In genomic region chr15:34789326-34789725, GRCh38 we compare ENCODE assay signal across 30 cellular contexts. TPM values are rescaled to one million over a fixed set of nuclear protein-coding genes. Genes with fewer than 3 reads are reported as not detected.
A peak's percentile ranks its signal among the peaks of the same experiment; 100 is the strongest.
DNase-seq lines count a peak whose midpoint lies in the region; ATAC-seq, FAIRE-seq and TF ChIP-seq lines count a peak whose summit lies in the region.
"Had no signal": no experiment of that assay in that cellular context is flagged by ENCODE, and none has a peak within 500 bp of the region (broad histone marks: within the 10 kb centered on the region; RNA-seq: fewer than 3 reads in every experiment).

No MANE protein-coding gene starts in this region.

- FAIRE-seq in bronchial epithelial cell (lab: Jason Lieb, UNC): peak; percentile 13
- FAIRE-seq: A204.1, GM19239, HepG2 had no signal

- in situ Hi-C loops in gastrocnemius medialis (cut with MboI; ENCODE audit: low sequenced_read_pairs in 4 of 4): no loop called here

- H3K27ac ChIP-seq in heart left ventricle: peak overlapping the region in 5 of 12 donors; percentile 6 to 90 (median 21)
- peak overlapping the region; percentile 25 for H3K27ac ChIP-seq in right cardiac atrium (ENCODE audit: low read length)
- no peak overlapping the region for H3K27ac ChIP-seq in PC-9
- no peak overlapping the region for H3K27ac ChIP-seq in gastrocnemius medialis
- H3K27ac ChIP-seq: BLaER1 had no signal

- H3K4me1 Mint-ChIP-seq in nephron: peaks cover 5% of the 10 kb centered on the region
- H3K4me1 Mint-ChIP-seq: CD4-positive, CD25-positive, alpha-beta regulatory T cell had no signal

- WGBS in heart left ventricle, 4 donors: 37 to 51% (median 49%) methylated on average over 7 of the region's 7 CpGs
- WGBS in right cardiac atrium: 51% methylated on average over 7 of the region's 7 CpGs

- no peak for DNase-seq in bronchial epithelial cell (ENCODE audit: low read depth)
- peak in 1 of 5 donors; percentile 45 for DNase-seq in heart left ventricle
- DNase-seq in right cardiac atrium: no peak
- no peak for DNase-seq in PC-9
- no peak for DNase-seq in NOMO-1 treated with dmso at 0.1 percent for 144 hours (lab: John Stamatoyannopoulos, UW; ENCODE audit: unreplicated experiment)
- DNase-seq in gastrocnemius medialis: no peak
- DNase-seq: CD4-positive, CD25-positive, alpha-beta regulatory T cell; DMS153; DND-41; Kasumi-1; MV-4-11; NCI-H1105; NCI-H1436 treated with DMSO at 0.1 percent for 48 hours; NCI-H187 treated with DMSO at 0.1 percent for 48 hours; NCI-H2171 treated with DMSO at 0.1 percent for 48 hours; NCI-H345; NCI-H510A treated with DMSO at 0.1 percent for 48 hours; RPMI8226; SHP77 treated with DMSO at 0.1 percent for 48 hours had no signal

- H3F3A ChIP-seq in PC-9 (ENCODE audit: insufficient read depth, low read depth): no peaks in the 10 kb centered on the region

- no peaks in the 10 kb centered on the region for H3K9me2 ChIP-seq in PC-9 (ENCODE audit: insufficient read depth)

- H4K20me1 ChIP-seq in PC-9 (ENCODE audit: insufficient read depth): no peaks in the 10 kb centered on the region
- H4K20me1 ChIP-seq: BLaER1 had no signal

- no peak overlapping the region for H3K27ac Mint-ChIP-seq in nephron
- H3K27ac Mint-ChIP-seq: CD4-positive, CD25-positive, alpha-beta regulatory T cell had no signal

- H3K4me1 ChIP-seq in heart left ventricle (no peaks in the 10 kb centered on the region), right cardiac atrium (ENCODE audit: control insufficient read depth, insufficient read depth, low read length) (no peaks in the 10 kb centered on the region), PC-9 (replicated peaks; ENCODE audit: insufficient read depth) (no peaks in the 10 kb centered on the region), gastrocnemius medialis (peaks cover 4 to 10% of the 10 kb centered on the region in 2 donors)
- H3K4me1 ChIP-seq: BLaER1 had no signal

- POLR2A ChIA-PET in PC-9 (lab: Charles Lee; ENCODE audit: unreplicated experiment): no interaction called here

- intact Hi-C loops in heart left ventricle (cut with DNase I): loop anchor here in 2 of 10 donors (5.0 to 10.0 kb wide), 2 partner anchors 65 to 67 kb away; no protein-coding TSS in a partner anchor
- intact Hi-C loops in right cardiac atrium (cut with DNase I): loop anchor here in 1 of 4 donors (10.0 kb wide), 1 partner anchor 75 kb away; no protein-coding TSS in a partner anchor
- intact Hi-C loops in PC-9 (cut with micrococcal nuclease; ENCODE audit: unreplicated experiment): no loop called here
- intact Hi-C loops in gastrocnemius medialis (cut with DNase I; ENCODE audit: low total_unique reads): no loop called here

- H3K9me3 ChIP-seq in heart left ventricle (no peaks in the 10 kb centered on the region), right cardiac atrium (ENCODE audit: control insufficient read depth, low read length) (no peaks in the 10 kb centered on the region), PC-9 (ENCODE audit: insufficient read depth, low read depth) (no peaks in the 10 kb centered on the region), gastrocnemius medialis (no peaks in the 10 kb centered on the region)
- H3K9me3 ChIP-seq: BLaER1 had no signal

- no peak overlapping the region for H3K4me2 ChIP-seq in PC-9
- H3K4me2 ChIP-seq: BLaER1 had no signal

- H3K36me3 ChIP-seq in bronchial epithelial cell (ENCODE audit: control insufficient read depth, insufficient read depth, low read length) (no peaks in the 10 kb centered on the region), heart left ventricle (peaks cover 0 to 41% (median 24%) of the 10 kb centered on the region in 9 donors), PC-9 (ENCODE audit: low read depth) (no peaks in the 10 kb centered on the region), gastrocnemius medialis (peaks cover 0 to 12% of the 10 kb centered on the region in 2 donors)
- H3K36me3 ChIP-seq: BLaER1 had no signal

- no peak overlapping the region for H2AFZ ChIP-seq in PC-9

- H3K4me3 Mint-ChIP-seq in nephron: peak overlapping the region in 2 of 3 experiments; percentile 19 to 85

- H3K27me3 Mint-ChIP-seq in nephron (ENCODE audit: low read depth): peaks cover 29% of the 10 kb centered on the region

- no peaks in the 10 kb centered on the region for H3K79me2 ChIP-seq in PC-9 (ENCODE audit: low read depth)

- ATAC-seq in heart left ventricle (peak; percentile 9 to 36 (median 33)), right cardiac atrium (peak; percentile 44 to 47), gastrocnemius medialis (no peak), HG02759 (IDR thresholded peaks at IDR 0.05; ENCODE audit: unreplicated experiment) (no peak)
- ATAC-seq: HCT116, HepG2 had no signal

- TF ChIP-seq POLR2A in heart left ventricle (IDR thresholded peaks at IDR 0.05) (no peak), gastrocnemius medialis (IDR thresholded peaks at IDR 0.05) (no peak)

- CTCF ChIA-PET in PC-9 (lab: Charles Lee): no interaction called here

- H3K4me3 ChIP-seq in bronchial epithelial cell (ENCODE audit: low read depth, low read length): no peak overlapping the region
- H3K4me3 ChIP-seq in heart left ventricle: no peak overlapping the region
- H3K4me3 ChIP-seq in right cardiac atrium (ENCODE audit: low read length): no peak overlapping the region
- H3K4me3 ChIP-seq in PC-9: no peak overlapping the region
- H3K4me3 ChIP-seq in gastrocnemius medialis: no peak overlapping the region
- H3K4me3 ChIP-seq: BLaER1 had no signal

- no TSS peak for BruUV-seq in PC-9 (replicated peaks; lab: Mats Ljungman, UMichigan)

- no peaks in the 10 kb centered on the region for H3K9me3 Mint-ChIP-seq in nephron

- H3K27me3 ChIP-seq in bronchial epithelial cell (ENCODE audit: control insufficient read depth, insufficient read depth, low read length) (peaks cover 7% of the 10 kb centered on the region), heart left ventricle (peaks cover 0 to 16% (median 0%) of the 10 kb centered on the region in 9 donors), right cardiac atrium (ENCODE audit: control insufficient read depth, insufficient read depth) (no peaks in the 10 kb centered on the region), PC-9 (ENCODE audit: insufficient read depth, low read depth) (peaks cover 23% of the 10 kb centered on the region), gastrocnemius medialis (no peaks in the 10 kb centered on the region)
- H3K27me3 ChIP-seq: BLaER1 had no signal

- TF ChIP-seq CTCF in bronchial epithelial cell (IDR thresholded peaks at IDR 0.05; ENCODE audit: insufficient read depth, low read length, severe bottlenecking) (no peak), heart left ventricle (IDR thresholded peaks at IDR 0.05) (no peak), nephron (IDR thresholded peaks at IDR 0.05; ENCODE audit: unreplicated experiment in 3 of 3) (no peak), PC-9 (conservative IDR thresholded peaks at IDR 0.05) (no peak), gastrocnemius medialis (IDR thresholded peaks at IDR 0.05 in 4 of 5, conservative IDR thresholded peaks at IDR 0.05 in 1 of 5) (no peak)

- H3K36me3 Mint-ChIP-seq in nephron (ENCODE audit: low read depth): peaks cover 7% of the 10 kb centered on the region
- H3K36me3 Mint-ChIP-seq: CD4-positive, CD25-positive, alpha-beta regulatory T cell had no signal

RNA-seq across cellular contexts. Expression of gene ACTC1, which starts 6.0 kb away (rescaled TPM):
- total RNA-seq in bronchial epithelial cell (not detected in 2 replicates), heart left ventricle (over 10,000 TPM in 7 of 9 donors, 1,000 to 10,000 TPM in 2; 3,808 to 17,901 (median 12,860) TPM), right cardiac atrium (over 10,000 TPM in 3 of 4 donors, 1,000 to 10,000 TPM in 1; 9,200 to 14,744 (median 13,223) TPM), PC-9 (2021) (not detected in 2 replicates), gastrocnemius medialis (100 to 1,000 TPM in 1 of 4 donors, 10 to 100 TPM in 2, 1 to 10 TPM in 1; 5.6 to 449 (median 78.0) TPM)
- polyA plus RNA-seq in heart left ventricle (over 10,000 TPM in 1 of 2 donors, 1,000 to 10,000 TPM in 1; 1,898 to 12,542 TPM), right cardiac atrium (12,784 TPM)
- total RNA-seq: CD4-positive, CD25-positive, alpha-beta regulatory T cell; H4; HepG2; HT1080 had no signal
- polyA plus RNA-seq: CD4-positive, CD25-positive, alpha-beta regulatory T cell; HepG2 had no signal

RNA-seq across cellular contexts. Expression of gene GJD2, which starts 34.5 kb away (rescaled TPM):
- total RNA-seq in bronchial epithelial cell (not detected in 2 replicates), heart left ventricle (under 1 TPM in 4 of 9 donors, not detected in 5; 0.19 to 0.31 (median 0.26) TPM), right cardiac atrium (10 to 100 TPM in 2 of 4 donors, 1 to 10 TPM in 2; 2.0 to 34.1 (median 14.0) TPM), PC-9 (2021) (not detected in 2 replicates), gastrocnemius medialis (not detected)
- polyA plus RNA-seq in heart left ventricle (under 1 TPM in 1 of 2 donors, not detected in 1; 0.04 TPM), right cardiac atrium (7.4 TPM)
- total RNA-seq: CD4-positive, CD25-positive, alpha-beta regulatory T cell; H4; HepG2; HT1080; M059J had no signal
- polyA plus RNA-seq: AG04450; CD4-positive, CD25-positive, alpha-beta regulatory T cell; HepG2 had no signal

Comparison
In these comparisons a context has a peak if more than half of its experiments do, and no peak if none do; other contexts are left out.
1. ATAC-seq: peak in heart left ventricle (4 of 4) and right cardiac atrium (2 of 2); none in gastrocnemius medialis (0 of 2) and HG02759 (single experiment).
2. RNA of gene ACTC1, which starts 6.0 kb away (total RNA-seq): 9,200 to 14,744 TPM in right cardiac atrium and 3,808 to 17,901 TPM in heart left ventricle; 5.6 to 449 TPM in gastrocnemius medialis, not detected in bronchial epithelial cell and not detected in PC-9; every median in the first group is over 4 times any median in the second.